Comparison of ENCODE assay signal across 15 cellular contexts in the genomic region with DNA sequence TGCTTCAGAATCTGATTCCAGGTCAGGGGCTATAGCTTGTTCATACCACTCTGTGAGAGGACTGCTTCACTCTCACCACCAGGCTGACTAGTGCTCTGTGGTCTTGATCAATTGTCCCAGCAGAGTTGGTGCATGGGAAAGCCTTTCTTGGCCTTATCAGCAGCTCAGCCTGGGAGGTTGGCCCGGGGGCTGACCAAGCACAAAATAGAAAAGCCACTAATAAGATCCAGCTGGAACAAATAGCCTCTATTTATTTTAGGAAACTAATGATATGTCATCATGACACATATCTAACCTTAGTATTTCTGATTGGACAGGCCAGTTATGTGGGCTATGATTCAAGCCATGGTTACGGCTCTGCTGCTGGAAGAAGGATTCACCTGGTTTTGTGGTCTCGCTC.
DNase-seq lines count a peak whose midpoint lies in the region; ATAC-seq, FAIRE-seq and TF ChIP-seq lines count a peak whose summit lies in the region.
"Had no signal": no experiment of that assay in that cellular context is flagged by ENCODE, and none has a peak within 500 bp of the region (broad histone marks: within the 10 kb centered on the region; RNA-seq: fewer than 3 reads in every experiment).

No MANE protein-coding gene starts in this region.

- ATAC-seq in IMR-90 (ENCODE audit: low read depth), result peak; percentile 86
- ATAC-seq in GM18502 (IDR thresholded peaks at IDR 0.05; ENCODE audit: poor library complexity, unreplicated experiment), result no peak
- ATAC-seq: activated CD4-positive, CD25-positive, alpha-beta regulatory T cell treated with anti-CD3 and anti-CD28 coated beads, Interleukin-2, amount 50 U/mL, for 24 hours; HCT116 had no signal

- peak overlapping the region; percentile 3; the same call in 1 of the 2 replicates for H2BK20ac ChIP-seq in IMR-90 (ENCODE audit: low read depth, low read length)

- no peaks in the 10 kb centered on the region for H3K27me3 Mint-ChIP-seq in activated naive CD4-positive, alpha-beta T cell treated with anti-CD3 and anti-CD28 coated beads, Interleukin-2, amount 10 ng/mL, durations not matched to agents 7 days and 5 days

- intact Hi-C loops in IMR-90 (cut with micrococcal nuclease), result no loop called here
- intact Hi-C loops in kidney (cut with DNase I), result no loop called here

- no peaks in the 10 kb centered on the region for H3K9me3 Mint-ChIP-seq in activated naive CD4-positive, alpha-beta T cell treated with anti-CD3 and anti-CD28 coated beads, Interleukin-2, amount 10 ng/mL, durations not matched to agents 7 days and 5 days
- H3K9me3 Mint-ChIP-seq: activated T-helper 1 cell treated with anti-CD3 and anti-CD28 coated beads, Interleukin-12 subunit alpha, Interleukin-12 subunit beta, Interleukin-2, Interleukin-4 antibody, amounts not matched to agents 30 ng/mL and 10 ng/mL and 1 ng/mL, durations not matched to agents 14 hours and 24 hours and 36 hours had no signal

- H2AK5ac ChIP-seq in IMR-90 (ENCODE audit: low read depth, low read length), result no peak overlapping the region

- no peak overlapping the region for H4K8ac ChIP-seq in IMR-90 (ENCODE audit: low read depth in 2 of 2, low read length in 2 of 2)

- H3K56ac ChIP-seq in IMR-90 (ENCODE audit: extremely low read depth, insufficient read depth, low read length), result no peak overlapping the region

- peak; percentile 76 for DNase-seq in AG08396 (ENCODE audit: low spot score)
- DNase-seq in IMR-90, result peak; percentile 94
- peak; percentile 88 for DNase-seq in brain microvascular endothelial cell
- peak; percentile 75 for DNase-seq in kidney
- DNase-seq in activated naive CD4-positive, alpha-beta T cell treated with anti-CD3 and anti-CD28 coated beads, Interleukin-2, amount 10 ng/mL, durations not matched to agents 7 days and 5 days, result no peak
- DNase-seq in 8988T, result no peak
- DNase-seq in central memory CD4-positive, alpha-beta T cell, result no peak
- DNase-seq: NCI-H2227 treated with DMSO at 0.1 percent for 48 hours, testis had no signal

- H2BK15ac ChIP-seq in IMR-90 (ENCODE audit: low read depth, low read length), result no peak overlapping the region

- POLR2A ChIA-PET in IMR-90 (lab: Charles Lee; ENCODE audit: unreplicated experiment), result no interaction called here

- H4K5ac ChIP-seq in IMR-90 (ENCODE audit: low read depth, low read length), result no peak overlapping the region

- H3K36me3 Mint-ChIP-seq in activated naive CD4-positive, alpha-beta T cell treated with anti-CD3 and anti-CD28 coated beads, Interleukin-2, amount 10 ng/mL, durations not matched to agents 7 days and 5 days, result no peaks in the 10 kb centered on the region

- H2BK5ac ChIP-seq in IMR-90 (ENCODE audit: low read depth, low read length, poor library complexity, severe bottlenecking), result no peak overlapping the region

- no peak overlapping the region for H3K27ac ChIP-seq in IMR-90 (ENCODE audit: insufficient read depth, low read length)
- H3K27ac ChIP-seq in brain microvascular endothelial cell, result no peak overlapping the region
- H3K27ac ChIP-seq in kidney (ENCODE audit: low read depth in 2 of 2, low read length in 2 of 2), result no peak overlapping the region
- H3K27ac ChIP-seq: BLaER1 treated with 17β-estradiol and CSF1 and Interleukin-3, amounts not matched to agents 10 nM and 100 nM; prostate gland; testis had no signal

- H3K36me3 ChIP-seq in IMR-90 (ENCODE audit: control insufficient read depth, insufficient read depth, low read length) (no peaks in the 10 kb centered on the region), brain microvascular endothelial cell (replicated peaks) (no peaks in the 10 kb centered on the region), kidney (ENCODE audit: control insufficient read depth in 1 of 2, insufficient read depth in 2 of 2, low read length in 2 of 2) (no peaks in the 10 kb centered on the region)
- H3K36me3 ChIP-seq: BLaER1 treated with 17β-estradiol and CSF1 and Interleukin-3, amounts not matched to agents 10 nM and 100 nM; prostate gland had no signal

- H4K91ac ChIP-seq in IMR-90 (ENCODE audit: insufficient read depth, low read depth, low read length), result peak overlapping the region; percentile 30; the same call in 1 of the 2 replicates

- BruUV-seq in IMR-90 (replicated peaks; lab: Mats Ljungman, UMichigan), result no TSS peak

- peaks cover 13% of the 10 kb centered on the region; the same call in 1 of the 2 replicates for H3K9me1 ChIP-seq in IMR-90 (ENCODE audit: insufficient read depth, low read length)

- no peak for FAIRE-seq in kidney (lab: Jason Lieb, UNC)

- peak overlapping the region; percentile 94 for H2BK120ac ChIP-seq in IMR-90 (ENCODE audit: low read depth, low read length)

- H3K4me1 ChIP-seq in IMR-90 (ENCODE audit: control insufficient read depth, insufficient read depth, low read length) (peaks cover 13% of the 10 kb centered on the region), kidney (ENCODE audit: control insufficient read depth in 1 of 2, insufficient read depth in 1 of 2, low read depth in 1 of 2, low read length in 2 of 2) (no peaks in the 10 kb centered on the region)
- H3K4me1 ChIP-seq: prostate gland, testis had no signal

- no peak overlapping the region for H3K4me2 ChIP-seq in IMR-90 (ENCODE audit: low read depth, low read length)
- H3K4me2 ChIP-seq: BLaER1 treated with 17β-estradiol and CSF1 and Interleukin-3, amounts not matched to agents 10 nM and 100 nM had no signal

- H3K23ac ChIP-seq in IMR-90 (ENCODE audit: low read depth, low read length), result no peak overlapping the region

- no peak overlapping the region for H3K4me3 Mint-ChIP-seq in activated naive CD4-positive, alpha-beta T cell treated with anti-CD3 and anti-CD28 coated beads, Interleukin-2, amount 10 ng/mL, durations not matched to agents 7 days and 5 days
- H3K4me3 Mint-ChIP-seq: activated T-helper 1 cell treated with anti-CD3 and anti-CD28 coated beads, Interleukin-12 subunit alpha, Interleukin-12 subunit beta, Interleukin-2, Interleukin-4 antibody, amounts not matched to agents 30 ng/mL and 10 ng/mL and 1 ng/mL, durations not matched to agents 14 hours and 24 hours and 36 hours had no signal

- WGBS in IMR-90 (ENCODE audit: extremely low coverage in 2 of 2, insufficient read length in 1 of 2), 2 experiments, result no CpG with 5 or more reads among the region's 3 CpGs

- in situ Hi-C loops in IMR-90 (cut with MboI; ENCODE audit: low sequenced_read_pairs), result no loop called here
- in situ Hi-C loops in brain microvascular endothelial cell (cut with HindIII; ENCODE audit: low pct_ligation_motif_present, low sequenced_read_pairs), result no loop called here

- dilution Hi-C loops in IMR-90 (cut with HindIII; ENCODE audit: low sequenced_read_pairs, unreplicated experiment), result no loop called here

- no peaks in the 10 kb centered on the region for H3K4me1 Mint-ChIP-seq in activated naive CD4-positive, alpha-beta T cell treated with anti-CD3 and anti-CD28 coated beads, Interleukin-2, amount 10 ng/mL, durations not matched to agents 7 days and 5 days

- no peak overlapping the region for H2AK9ac ChIP-seq in IMR-90 (replicated peaks; ENCODE audit: low read depth, low read length, poor library complexity)

- H3K9ac ChIP-seq in IMR-90 (ENCODE audit: low read depth, low read length), result no peak overlapping the region
- no peak overlapping the region for H3K9ac ChIP-seq in kidney (ENCODE audit: low read length in 2 of 2)
- H3K9ac ChIP-seq: BLaER1 treated with 17β-estradiol and CSF1 and Interleukin-3, amounts not matched to agents 10 nM and 100 nM had no signal

- no peak overlapping the region for H3K27ac Mint-ChIP-seq in activated naive CD4-positive, alpha-beta T cell treated with anti-CD3 and anti-CD28 coated beads, Interleukin-2, amount 10 ng/mL, durations not matched to agents 7 days and 5 days
- H3K27ac Mint-ChIP-seq: activated T-helper 1 cell treated with anti-CD3 and anti-CD28 coated beads, Interleukin-12 subunit alpha, Interleukin-12 subunit beta, Interleukin-2, Interleukin-4 antibody, amounts not matched to agents 30 ng/mL and 10 ng/mL and 1 ng/mL, durations not matched to agents 14 hours and 24 hours and 36 hours had no signal

- H3K18ac ChIP-seq in IMR-90 (ENCODE audit: low read depth, low read length), result no peak overlapping the region

- TF ChIP-seq POLR2A in IMR-90 (IDR thresholded peaks at IDR 0.05; ENCODE audit: low read depth, low read length), result no peak

- H2AFZ ChIP-seq in IMR-90 (replicated peaks; ENCODE audit: low read length, poor library complexity), result peak overlapping the region; percentile 24

- H3K9me3 ChIP-seq in IMR-90 (ENCODE audit: control insufficient read depth, insufficient read depth, low read length), result no peaks in the 10 kb centered on the region
- no peaks in the 10 kb centered on the region for H3K9me3 ChIP-seq in kidney (ENCODE audit: control insufficient read depth in 1 of 2, low read length in 2 of 2)
- H3K9me3 ChIP-seq: prostate gland, testis had no signal

- H3K79me1 ChIP-seq in IMR-90 (ENCODE audit: low read depth in 1 of 2, low read length in 2 of 2), result no peaks in the 10 kb centered on the region

- H3K4me3 ChIP-seq in IMR-90 (ENCODE audit: insufficient read depth, low read depth, low read length), result no peak overlapping the region
- no peak overlapping the region for H3K4me3 ChIP-seq in brain microvascular endothelial cell (ENCODE audit: low read depth, low read length)
- no peak overlapping the region for H3K4me3 ChIP-seq in kidney (ENCODE audit: low read length in 2 of 2)
- H3K4me3 ChIP-seq: BLaER1 treated with 17β-estradiol and CSF1 and Interleukin-3, amounts not matched to agents 10 nM and 100 nM; prostate gland; testis had no signal

- peak overlapping the region; percentile 64 for H3K4ac ChIP-seq in IMR-90 (ENCODE audit: low read depth, low read length)

- no peak overlapping the region; the same call in 1 of the 2 replicates for H3K14ac ChIP-seq in IMR-90 (replicated peaks; ENCODE audit: low read depth, low read length)

- TF ChIP-seq CTCF in IMR-90 (conservative IDR thresholded peaks at IDR 0.05; ENCODE audit: low read depth, low read length) (peak; percentile 33; the same call in 1 of the 2 replicates), brain microvascular endothelial cell (IDR thresholded peaks at IDR 0.05; ENCODE audit: low read depth, low read length, missing control alignments) (peak; percentile 68), kidney (IDR thresholded peaks at IDR 0.05; ENCODE audit: borderline replicate concordance, extremely low read depth, insufficient read depth) (no peak)

- peak; percentile 52 for TF ChIP-seq RAD21 in IMR-90 (IDR thresholded peaks at IDR 0.05; ENCODE audit: low read length)

- H3K27me3 ChIP-seq in IMR-90 (ENCODE audit: control insufficient read depth, insufficient read depth, low read length), result no peaks in the 10 kb centered on the region
- H3K27me3 ChIP-seq in brain microvascular endothelial cell (replicated peaks), result no peaks in the 10 kb centered on the region
- H3K27me3 ChIP-seq: BLaER1 treated with 17β-estradiol and CSF1 and Interleukin-3, amounts not matched to agents 10 nM and 100 nM; testis had no signal

- CTCF ChIA-PET in IMR-90 (lab: Yijun Ruan, JAX), result interaction anchor here (0.5 to 1.6 kb wide), 3 partner anchors 10 to 171 kb away, joined by 3 to 5 read pairs (median 3); no protein-coding TSS in a partner anchor
- CTCF ChIA-PET in activated naive CD4-positive, alpha-beta T cell treated with anti-CD3 and anti-CD28 coated beads, Interleukin-2, amount 10 ng/mL, durations not matched to agents 7 days and 5 days (lab: Charles Lee), result no interaction called here

- H4K20me1 ChIP-seq in IMR-90 (ENCODE audit: insufficient read depth, low read length), result no peaks in the 10 kb centered on the region
- H4K20me1 ChIP-seq: BLaER1 treated with 17β-estradiol and CSF1 and Interleukin-3, amounts not matched to agents 10 nM and 100 nM had no signal

Comparison
In these comparisons a context has a peak if more than half of its experiments do, and no peak if none do; other contexts are left out.
1. DNase-seq: peak in AG08396 (single experiment), IMR-90 (single experiment), brain microvascular endothelial cell (single experiment) and kidney (single experiment); none in activated naive CD4-positive, alpha-beta T cell treated with anti-CD3 and anti-CD28 coated beads, Interleukin-2, amount 10 ng/mL, durations not matched to agents 7 days and 5 days (single experiment), 8988T (single experiment) and central memory CD4-positive, alpha-beta T cell (single experiment).